ENCODE assay signal across 1 cellular context in genomic region chr16:1678500-1679098, GRCh38.
TF ChIP-seq lines count a peak whose summit lies in the region.

No MANE protein-coding gene starts in this region.

TF ChIP-seq in GM23338, 12 proteins besides CTCF, POLR2A, EP300 and RAD21 (continued from another document):
- no peak for TF ChIP-seq ZNF462 (CRISPR knock-in tag; IDR thresholded peaks at IDR 0.05)
- TF ChIP-seq JUNB (IDR thresholded peaks at IDR 0.05; ENCODE audit: unreplicated experiment): no peak
- TF ChIP-seq CREB1 (CRISPR knock-in tag; IDR thresholded peaks at IDR 0.05; ENCODE audit: low read depth): no peak
- no peak for TF ChIP-seq EZH2 (IDR thresholded peaks at IDR 0.05; ENCODE audit: low read depth, unreplicated experiment)
- TF ChIP-seq POLR2AphosphoS5 (IDR thresholded peaks at IDR 0.05; ENCODE audit: low read depth): no peak
- no peak for TF ChIP-seq STAT1 (IDR thresholded peaks at IDR 0.05; ENCODE audit: unreplicated experiment)
- no peak for TF ChIP-seq ZNF331 (CRISPR knock-in tag; IDR thresholded peaks at IDR 0.05; ENCODE audit: low read depth)
- no peak for TF ChIP-seq ZNF114 (CRISPR knock-in tag; IDR thresholded peaks at IDR 0.05)
- TF ChIP-seq, protein P1, sequence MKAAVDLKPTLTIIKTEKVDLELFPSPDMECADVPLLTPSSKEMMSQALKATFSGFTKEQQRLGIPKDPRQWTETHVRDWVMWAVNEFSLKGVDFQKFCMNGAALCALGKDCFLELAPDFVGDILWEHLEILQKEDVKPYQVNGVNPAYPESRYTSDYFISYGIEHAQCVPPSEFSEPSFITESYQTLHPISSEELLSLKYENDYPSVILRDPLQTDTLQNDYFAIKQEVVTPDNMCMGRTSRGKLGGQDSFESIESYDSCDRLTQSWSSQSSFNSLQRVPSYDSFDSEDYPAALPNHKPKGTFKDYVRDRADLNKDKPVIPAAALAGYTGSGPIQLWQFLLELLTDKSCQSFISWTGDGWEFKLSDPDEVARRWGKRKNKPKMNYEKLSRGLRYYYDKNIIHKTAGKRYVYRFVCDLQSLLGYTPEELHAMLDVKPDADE (IDR thresholded peaks at IDR 0.05): no peak
- no peak for TF ChIP-seq NANOG (IDR thresholded peaks at IDR 0.05; ENCODE audit: borderline replicate concordance)
